ENCODE assay signal across 14 cellular contexts in the genomic region with DNA sequence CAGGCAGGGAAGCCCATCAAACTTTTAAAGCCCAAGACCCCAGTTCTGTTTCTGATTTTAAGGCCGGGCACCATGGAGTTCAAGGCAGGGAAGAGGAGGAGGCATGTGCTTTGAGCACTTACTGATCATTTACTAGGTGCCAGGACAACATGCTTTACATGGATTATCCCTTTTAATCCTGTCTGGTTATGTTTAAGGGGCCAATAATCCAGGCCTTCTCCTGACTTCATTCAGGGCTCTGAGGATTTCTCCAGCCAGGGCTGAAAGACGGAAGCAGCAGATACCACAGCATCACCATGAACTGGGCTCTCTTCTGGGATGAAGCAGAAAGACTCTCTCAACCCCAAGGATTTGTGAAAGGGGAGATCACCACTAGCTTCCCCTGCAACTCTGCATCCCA. TPM values are rescaled to one million over a fixed set of nuclear protein-coding genes. Genes with fewer than 3 reads are reported as not detected.
DNase-seq lines count a peak whose midpoint lies in the region; ATAC-seq and TF ChIP-seq lines count a peak whose summit lies in the region.
"Had no signal": no experiment of that assay in that cellular context is flagged by ENCODE, and none has a peak within 500 bp of the region (broad histone marks: within the 10 kb centered on the region; RNA-seq: fewer than 3 reads in every experiment).

No MANE protein-coding gene starts in this region.

- no TSS peak for BruUV-seq in Calu3 (replicated peaks; lab: Mats Ljungman, UMichigan)

- H3K27me3 ChIP-seq in ACC112 (ENCODE audit: insufficient read depth, low read length) (no peaks in the 10 kb centered on the region), DND-41 (ENCODE audit: insufficient read depth, low read length, poor library complexity) (no peaks in the 10 kb centered on the region)
- H3K27me3 ChIP-seq in naive thymus-derived CD4-positive, alpha-beta T cell (ENCODE audit: control insufficient read depth in 2 of 2, insufficient read depth in 2 of 2, low read length in 2 of 2): no peaks in the 10 kb centered on the region
- H3K27me3 ChIP-seq: right lobe of liver had no signal

- peak overlapping the region; percentile 63 for H3K27ac ChIP-seq in ACC112 (ENCODE audit: low read depth, low read length)
- peak overlapping the region; percentile 100 for H3K27ac ChIP-seq in DND-41 (ENCODE audit: low read length)
- H3K27ac ChIP-seq in naive thymus-derived CD4-positive, alpha-beta T cell (ENCODE audit: low read depth, low read length): peak overlapping the region; percentile 76
- H3K27ac ChIP-seq: right lobe of liver had no signal

- ATAC-seq in DND-41 (ENCODE audit: insufficient read depth, low read depth) (no peak), HG03354 (IDR thresholded peaks at IDR 0.05; ENCODE audit: poor library complexity, severe bottlenecking, unreplicated experiment) (no peak)
- no peak for ATAC-seq in naive thymus-derived CD4-positive, alpha-beta T cell
- ATAC-seq: right lobe of liver had no signal

- peak overlapping the region; percentile 82 for H3K4me2 ChIP-seq in DND-41 (ENCODE audit: insufficient read depth, low read length)

- H4K20me1 ChIP-seq in DND-41 (ENCODE audit: insufficient read depth, low read length): peaks cover 29% of the 10 kb centered on the region

- POLR2A ChIA-PET in naive thymus-derived CD4-positive, alpha-beta T cell (lab: Charles Lee): interaction anchor here (1.0 to 11.8 kb wide), 6 partner anchors 11 to 108 kb away, joined by 3 to 180 read pairs (median 5); partner anchors contain the start of genes BYSL, MED20 and TAF8

- peaks cover 15% of the 10 kb centered on the region for H3K36me3 Mint-ChIP-seq in activated naive CD8-positive, alpha-beta T cell
- peaks cover 7 to 64% (median 19%) of the 10 kb centered on the region in 5 donors for H3K36me3 Mint-ChIP-seq in naive thymus-derived CD4-positive, alpha-beta T cell
- peaks cover 58% of the 10 kb centered on the region for H3K36me3 Mint-ChIP-seq in Calu3 (ENCODE audit: insufficient read depth, unreplicated experiment)

- peak overlapping the region; percentile 83 for H3K27ac Mint-ChIP-seq in activated naive CD8-positive, alpha-beta T cell
- H3K27ac Mint-ChIP-seq in naive thymus-derived CD4-positive, alpha-beta T cell: peak overlapping the region; percentile 90 to 97 (median 93)
- no peak overlapping the region for H3K27ac Mint-ChIP-seq in Calu3 (ENCODE audit: unreplicated experiment)

- H3K9me3 Mint-ChIP-seq in activated naive CD8-positive, alpha-beta T cell (ENCODE audit: low read depth): no peaks in the 10 kb centered on the region
- H3K9me3 Mint-ChIP-seq in naive thymus-derived CD4-positive, alpha-beta T cell: peaks cover 0 to 9% (median 0%) of the 10 kb centered on the region in 11 donors
- no peaks in the 10 kb centered on the region for H3K9me3 Mint-ChIP-seq in Calu3 (ENCODE audit: low read depth, unreplicated experiment)
- H3K9me3 Mint-ChIP-seq: mesothelial cell of epicardium had no signal

- intact Hi-C loops in naive thymus-derived CD4-positive, alpha-beta T cell (cut with micrococcal nuclease): loop anchor here (2.0 to 10.0 kb wide), 5 partner anchors 35 to 1697 kb away; partner anchors contain the start of genes MAD2L1BP (in 1 of the 2), TFEB (in 1 of the 2) and TOMM6 (in 1 of the 2)
- intact Hi-C loops in Calu3 (cut with micrococcal nuclease; ENCODE audit: unreplicated experiment): no loop called here

- H3K4me3 Mint-ChIP-seq in activated naive CD8-positive, alpha-beta T cell: peak overlapping the region; percentile 98
- peak overlapping the region; percentile 64 to 100 (median 90) for H3K4me3 Mint-ChIP-seq in naive thymus-derived CD4-positive, alpha-beta T cell
- H3K4me3 Mint-ChIP-seq in Calu3 (ENCODE audit: low read depth, unreplicated experiment): no peak overlapping the region

- H2AFZ ChIP-seq in ACC112 (ENCODE audit: low read length, unreplicated experiment) (no peak overlapping the region), DND-41 (ENCODE audit: low read depth, low read length) (no peak overlapping the region)

- TF ChIP-seq CTCF in DND-41 (IDR thresholded peaks at IDR 0.05; ENCODE audit: borderline replicate concordance, extremely low read depth, low read length, poor library complexity, severe bottlenecking): no peak
- no peak for TF ChIP-seq CTCF in Calu3 (IDR thresholded peaks at IDR 0.05; ENCODE audit: unreplicated experiment)

- no peak for DNase-seq in DND-41
- no peak for DNase-seq in naive thymus-derived CD4-positive, alpha-beta T cell
- no peak for DNase-seq in DMS153 (lab: John Stamatoyannopoulos, UW)
- no peak for DNase-seq in Calu3
- no peak for DNase-seq in iPS-NIHi7 (ENCODE audit: extremely low spot score)
- DNase-seq: hypothalamus, NCI-H1092, NCI-H446 treated with DMSO at 0.1 percent for 48 hours, right lobe of liver, SHP77 had no signal

- H3K36me3 ChIP-seq in ACC112 (ENCODE audit: insufficient read depth, low read length) (peaks cover 25% of the 10 kb centered on the region), DND-41 (ENCODE audit: insufficient read depth, low read length) (peaks cover 86% of the 10 kb centered on the region)
- peaks cover 19 to 54% (median 20%) of the 10 kb centered on the region in 3 experiments for H3K36me3 ChIP-seq in naive thymus-derived CD4-positive, alpha-beta T cell (ENCODE audit: control insufficient read depth in 2 of 3, insufficient read depth in 3 of 3, low read length in 3 of 3)

- H3K9me3 ChIP-seq in DND-41 (ENCODE audit: insufficient read depth, low read length, severe bottlenecking): no peaks in the 10 kb centered on the region
- H3K9me3 ChIP-seq in naive thymus-derived CD4-positive, alpha-beta T cell (ENCODE audit: control insufficient read depth in 2 of 3, low read length in 3 of 3): no peaks in the 10 kb centered on the region
- H3K9me3 ChIP-seq: right lobe of liver had no signal

- peaks cover 72% of the 10 kb centered on the region for H3K4me1 Mint-ChIP-seq in activated naive CD8-positive, alpha-beta T cell (ENCODE audit: low read depth)
- H3K4me1 Mint-ChIP-seq in naive thymus-derived CD4-positive, alpha-beta T cell: peaks cover 52 to 79% (median 75%) of the 10 kb centered on the region in 7 donors
- peaks cover 30% of the 10 kb centered on the region for H3K4me1 Mint-ChIP-seq in Calu3 (ENCODE audit: low read depth, unreplicated experiment)

- H3K4me3 ChIP-seq in ACC112 (ENCODE audit: low read depth, low read length): no peak overlapping the region
- H3K4me3 ChIP-seq in DND-41 (ENCODE audit: low read depth in 1 of 2, low read length in 2 of 2): peak overlapping the region; percentile 86 to 93
- H3K4me3 ChIP-seq in naive thymus-derived CD4-positive, alpha-beta T cell (ENCODE audit: low read length): peak overlapping the region; percentile 68
- H3K4me3 ChIP-seq: right lobe of liver had no signal

- H3K4me1 ChIP-seq in ACC112 (ENCODE audit: control insufficient read depth, insufficient read depth, low read length, unreplicated experiment): peaks cover 65% of the 10 kb centered on the region
- peaks cover 69% of the 10 kb centered on the region for H3K4me1 ChIP-seq in DND-41 (ENCODE audit: insufficient read depth, low read length)
- H3K4me1 ChIP-seq in naive thymus-derived CD4-positive, alpha-beta T cell (ENCODE audit: control insufficient read depth in 2 of 2, insufficient read depth in 2 of 2, low read length in 2 of 2): peaks cover 64 to 68% of the 10 kb centered on the region in 2 donors

- peak overlapping the region; percentile 99 for H3K9ac ChIP-seq in DND-41 (ENCODE audit: low read depth, low read length)

- H3K27me3 Mint-ChIP-seq in activated naive CD8-positive, alpha-beta T cell: no peaks in the 10 kb centered on the region
- H3K27me3 Mint-ChIP-seq in naive thymus-derived CD4-positive, alpha-beta T cell: no peaks in the 10 kb centered on the region
- H3K27me3 Mint-ChIP-seq in Calu3 (ENCODE audit: unreplicated experiment): no peaks in the 10 kb centered on the region

- H3K79me2 ChIP-seq in ACC112 (ENCODE audit: control insufficient read depth, insufficient read depth, low read length, unreplicated experiment) (peaks cover 66% of the 10 kb centered on the region), DND-41 (ENCODE audit: insufficient read depth, low read length) (peaks cover 83% of the 10 kb centered on the region)

- CTCF ChIA-PET in naive thymus-derived CD4-positive, alpha-beta T cell (lab: Charles Lee): interaction anchor here (0.6 to 4.5 kb wide), 10 partner anchors 10 to 112 kb away, joined by 3 to 27 read pairs (median 4); partner anchors contain the start of genes BYSL and MED20
- CTCF ChIA-PET in Calu3 (lab: Charles Lee): interaction anchor here (3.3 kb wide), 1 partner anchor 16 kb away, joined by 17 read pairs; the partner anchor contains the start of genes BYSL and MED20

RNA-seq across cellular contexts. Expression of gene CCND3, which starts 4.1 kb away (rescaled TPM):
- 100 to 1,000 TPM; 285 to 433 (median 313) TPM for total RNA-seq in naive thymus-derived CD4-positive, alpha-beta T cell
- 100 to 1,000 TPM; 474 to 764 TPM for polyA plus RNA-seq in naive thymus-derived CD4-positive, alpha-beta T cell
- total RNA-seq in Calu3 (2022): 77.4 and 90.4 TPM in 2 replicates

RNA-seq across cellular contexts. Expression of gene BYSL, which starts 16.2 kb away (rescaled TPM):
- 10 to 100 TPM in 1 of 5 experiments, 1 to 10 TPM in 4; 3.9 to 35.7 (median 8.1) TPM for total RNA-seq in naive thymus-derived CD4-positive, alpha-beta T cell
- 1 to 10 TPM; 4.4 to 6.6 TPM for polyA plus RNA-seq in naive thymus-derived CD4-positive, alpha-beta T cell
- 51.7 and 55.6 TPM in 2 replicates for total RNA-seq in Calu3 (2022)

RNA-seq across cellular contexts. Expression of gene MED20, which starts 16.5 kb away (rescaled TPM):
- 10 to 100 TPM in 1 of 5 experiments, 1 to 10 TPM in 4; 4.5 to 21.7 (median 9.4) TPM for total RNA-seq in naive thymus-derived CD4-positive, alpha-beta T cell
- polyA plus RNA-seq in naive thymus-derived CD4-positive, alpha-beta T cell: 1 to 10 TPM; 4.2 to 4.7 TPM
- total RNA-seq in Calu3 (2022): 28.0 and 29.8 TPM in 2 replicates

RNA-seq across cellular contexts. Expression of gene USP49, which starts 42.3 kb away (rescaled TPM):
- 1 to 10 TPM; 1.8 to 6.0 (median 3.1) TPM for total RNA-seq in naive thymus-derived CD4-positive, alpha-beta T cell
- polyA plus RNA-seq in naive thymus-derived CD4-positive, alpha-beta T cell: under 1 TPM; 0.44 to 0.61 TPM
- 6.9 and 7.0 TPM in 2 replicates for total RNA-seq in Calu3 (2022)
